ENCODE assay signal across 8 cellular contexts in the genomic region with DNA sequence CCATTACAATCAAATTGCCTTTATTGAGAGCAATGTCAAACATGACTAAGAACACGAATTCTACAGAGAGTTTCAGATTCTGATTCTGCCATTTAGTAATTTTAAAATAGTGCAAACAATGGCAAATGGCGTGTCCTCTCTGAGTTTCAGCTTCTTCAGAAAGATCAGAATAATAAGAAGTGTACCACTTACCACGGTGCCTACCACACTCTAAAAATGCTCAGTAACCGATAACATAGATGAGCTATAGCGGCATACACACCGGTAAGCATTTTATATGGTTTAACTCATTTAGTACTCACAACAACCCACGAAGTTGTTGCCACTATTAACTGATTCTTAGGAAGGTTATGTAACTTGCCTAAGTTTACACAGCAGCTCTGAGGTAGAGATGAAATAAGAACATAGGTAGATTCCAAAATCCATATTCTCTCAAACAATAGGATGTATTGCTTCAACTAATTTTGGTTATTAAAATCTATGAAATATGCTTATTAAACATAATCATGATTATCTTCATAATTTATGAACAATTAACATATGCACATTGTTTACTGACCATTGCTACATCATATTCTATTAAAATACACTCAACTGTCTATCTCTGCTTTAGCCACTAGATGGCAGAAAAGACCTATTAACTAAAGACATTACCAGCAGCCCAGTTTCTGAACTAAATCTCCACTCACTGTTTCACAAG. TPM values are rescaled to one million over a fixed set of nuclear protein-coding genes. Genes with fewer than 3 reads are reported as not detected.
DNase-seq lines count a peak whose midpoint lies in the region; ATAC-seq, FAIRE-seq and TF ChIP-seq lines count a peak whose summit lies in the region.

No MANE protein-coding gene starts in this region.

- H3K9me3 Mint-ChIP-seq in activated T-helper 17 cell treated with anti-CD3 and anti-CD28 coated beads, Interleukin-2, amount 50 U/mL, for 72 hours = no peaks in the 10 kb centered on the region

- FAIRE-seq in D721Med (lab: Jason Lieb, UNC) = peak; percentile 88

- DNase-seq in D721Med (ENCODE audit: insufficient read length, low spot score) (no peak), NCI-H2171 (lab: John Stamatoyannopoulos, UW) (peak; percentile 38), hepatic stellate cell (ENCODE audit: low spot score) (peak; percentile 2), superior temporal gyrus (ENCODE audit: extremely low spot score) (peak; percentile 92), ureter (ENCODE audit: low spot score) (no peak)

- ATAC-seq in GM19324 (IDR thresholded peaks at IDR 0.05; ENCODE audit: low FRiP score, unreplicated experiment) (peak; percentile 87), HG03139 (IDR thresholded peaks at IDR 0.05; ENCODE audit: unreplicated experiment) (peak; percentile 92)
- peak; percentile 56 for ATAC-seq in activated T-helper 17 cell treated with anti-CD3 and anti-CD28 coated beads, Interleukin-2, amount 50 U/mL, for 72 hours (replicated peaks)

- TF ChIP-seq CTCF in D721Med (IDR thresholded peaks at IDR 0.05; ENCODE audit: insufficient read depth, missing control alignments) = peak; percentile 86

- no peak overlapping the region for H3K27ac Mint-ChIP-seq in activated T-helper 17 cell treated with anti-CD3 and anti-CD28 coated beads, Interleukin-2, amount 50 U/mL, for 72 hours

- no peaks in the 10 kb centered on the region for H3K4me1 Mint-ChIP-seq in activated T-helper 17 cell treated with anti-CD3 and anti-CD28 coated beads, Interleukin-2, amount 50 U/mL, for 72 hours

- H3K36me3 Mint-ChIP-seq in activated T-helper 17 cell treated with anti-CD3 and anti-CD28 coated beads, Interleukin-2, amount 50 U/mL, for 72 hours (ENCODE audit: low read depth) = no peaks in the 10 kb centered on the region

- no peak overlapping the region for H3K4me3 Mint-ChIP-seq in activated T-helper 17 cell treated with anti-CD3 and anti-CD28 coated beads, Interleukin-2, amount 50 U/mL, for 72 hours

- H3K27me3 Mint-ChIP-seq in activated T-helper 17 cell treated with anti-CD3 and anti-CD28 coated beads, Interleukin-2, amount 50 U/mL, for 72 hours = peaks cover 14% of the 10 kb centered on the region

RNA-seq across cellular contexts. Expression of a gene that starts 38.3 kb away (rescaled TPM):
- under 1 TPM; 0.69 to 0.78 TPM for total RNA-seq in activated T-helper 17 cell treated with anti-CD3 and anti-CD28 coated beads, Interleukin-2, amount 50 U/mL, for 72 hours
- total RNA-seq in ureter = 0.31 TPM

Comparison
In these comparisons a context has a peak if more than half of its experiments do, and no peak if none do; other contexts are left out.
1. DNase-seq: peak in NCI-H2171 (single experiment), hepatic stellate cell (single experiment) and superior temporal gyrus (single experiment); none in D721Med (single experiment) and ureter (single experiment).
2. Peak in every context shown above with its lines, with median percentiles within 50 percentile points of each other: ATAC-seq.